9 cellular contexts compared by ENCODE assay signal in the genomic region with DNA sequence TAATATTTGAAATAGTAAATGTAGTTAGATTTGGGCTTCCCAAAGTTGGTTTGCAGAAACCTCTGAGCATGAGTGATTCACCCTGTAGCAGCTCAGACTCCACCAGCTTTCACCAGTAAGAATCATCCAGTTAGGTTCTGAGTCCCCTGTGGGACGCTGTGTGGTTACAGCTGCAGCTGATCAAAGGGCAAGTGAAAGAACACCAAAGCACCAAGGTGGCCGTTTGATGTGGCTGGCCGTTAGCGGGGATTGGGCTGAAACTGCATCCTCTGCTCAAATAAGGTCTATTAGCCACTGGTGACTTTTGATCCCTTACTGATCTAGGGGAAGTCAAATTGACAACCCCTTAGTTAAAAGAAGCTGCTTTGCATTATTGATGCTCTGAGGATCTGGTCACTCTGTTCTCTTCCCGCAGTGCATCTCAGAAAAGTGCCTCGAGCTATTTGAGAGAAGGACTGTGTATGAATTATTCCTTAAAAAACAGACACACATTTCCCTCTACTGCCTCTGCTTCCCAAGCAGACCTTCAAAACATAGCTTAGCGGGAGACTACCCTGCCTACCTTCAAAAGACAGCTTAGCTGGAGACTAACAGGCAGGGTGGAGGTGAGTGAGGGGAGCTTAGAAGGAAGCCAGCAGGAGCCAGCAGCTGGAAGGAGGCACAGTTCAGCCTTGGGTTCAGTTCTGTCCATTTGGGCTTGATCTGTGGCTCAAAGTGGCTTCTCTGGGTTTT. TPM values are rescaled to one million over a fixed set of nuclear protein-coding genes. Genes with fewer than 3 reads are reported as not detected.
DNase-seq lines count a peak whose midpoint lies in the region; ATAC-seq and TF ChIP-seq lines count a peak whose summit lies in the region.
"Had no signal": no experiment of that assay in that cellular context is flagged by ENCODE, and none has a peak within 500 bp of the region (broad histone marks: within the 10 kb centered on the region; RNA-seq: fewer than 3 reads in every experiment).

No MANE protein-coding gene starts in this region.

- H3K4me3 ChIP-seq in foreskin fibroblast (ENCODE audit: low read depth in 1 of 2, low read length in 2 of 2), result no peak overlapping the region

- TF ChIP-seq CTCF in foreskin fibroblast (IDR thresholded peaks at IDR 0.05; ENCODE audit: low read depth, low read length), result no peak

- peak; percentile 97 for ATAC-seq in GM19025 (IDR thresholded peaks at IDR 0.05; ENCODE audit: low read depth, unreplicated experiment)
- ATAC-seq in HG03103 (IDR thresholded peaks at IDR 0.05; ENCODE audit: low read depth, unreplicated experiment), result peak; percentile 95
- ATAC-seq: Panc1 had no signal

- DNase-seq in activated CD4-positive, alpha-beta T cell treated with anti-CD3 and anti-CD28 coated beads for 48 hours, result peak; percentile 82
- DNase-seq in foreskin fibroblast (peak; percentile 38 to 77), HT-29 (ENCODE audit: low spot score) (no peak), ecto neural progenitor cell (ENCODE audit: low spot score) (no peak), COR-L47 (lab: John Stamatoyannopoulos, UW) (no peak)
- DNase-seq in NK-92 treated with Interleukin-12 subunit alpha and Interleukin-12 subunit beta, amount 100 ng/mL, for 24 hours (lab: John Stamatoyannopoulos, UW), result no peak

RNA-seq across cellular contexts. Expression of a gene that starts 3.7 kb away (rescaled TPM):
- not detected in 2 replicates for total RNA-seq in HT-29 (2014; rRNA removed; shearing (Covaris generic))

RNA-seq across cellular contexts. Expression of a gene that starts 44.6 kb away (rescaled TPM):
- 5.9 and 12.4 TPM in 2 replicates for total RNA-seq in HT-29 (2014; rRNA removed; shearing (Covaris generic))

Comparison
In these comparisons a context has a peak if more than half of its experiments do, and no peak if none do; other contexts are left out.
1. DNase-seq: peak in activated CD4-positive, alpha-beta T cell treated with anti-CD3 and anti-CD28 coated beads for 48 hours (single experiment) and foreskin fibroblast (2 of 2); none in HT-29 (single experiment), NK-92 treated with Interleukin-12 subunit alpha and Interleukin-12 subunit beta, amount 100 ng/mL, for 24 hours (single experiment), ecto neural progenitor cell (single experiment) and COR-L47 (single experiment).